1 cellular context compared by ENCODE assay signal in genomic region chr10:95656291-95657164, GRCh38.
TF ChIP-seq lines count a peak whose summit lies in the region.

Gene ALDH18A1, minus strand, starts transcription at chr10:95656711. Its CDS starts 3,334 bp downstream, at chr10:95653377.

TF ChIP-seq in HepG2, 621 proteins besides CTCF, POLR2A, EP300 and RAD21 (continued from another document):
- TF ChIP-seq ZNF230 (CRISPR knock-in tag; IDR thresholded peaks at IDR 0.05) = no peak; the same call in 1 of the 2 replicates
- TF ChIP-seq HOXD1 (CRISPR knock-in tag; IDR thresholded peaks at IDR 0.05) = 0 out of 2 replicates have a peak, but pooled peaks have one; percentile 39
- TF ChIP-seq ZNF124 (CRISPR knock-in tag; IDR thresholded peaks at IDR 0.05) = 0 out of 2 replicates have a peak, but pooled peaks have one; percentile 39
- TF ChIP-seq, protein P1, sequence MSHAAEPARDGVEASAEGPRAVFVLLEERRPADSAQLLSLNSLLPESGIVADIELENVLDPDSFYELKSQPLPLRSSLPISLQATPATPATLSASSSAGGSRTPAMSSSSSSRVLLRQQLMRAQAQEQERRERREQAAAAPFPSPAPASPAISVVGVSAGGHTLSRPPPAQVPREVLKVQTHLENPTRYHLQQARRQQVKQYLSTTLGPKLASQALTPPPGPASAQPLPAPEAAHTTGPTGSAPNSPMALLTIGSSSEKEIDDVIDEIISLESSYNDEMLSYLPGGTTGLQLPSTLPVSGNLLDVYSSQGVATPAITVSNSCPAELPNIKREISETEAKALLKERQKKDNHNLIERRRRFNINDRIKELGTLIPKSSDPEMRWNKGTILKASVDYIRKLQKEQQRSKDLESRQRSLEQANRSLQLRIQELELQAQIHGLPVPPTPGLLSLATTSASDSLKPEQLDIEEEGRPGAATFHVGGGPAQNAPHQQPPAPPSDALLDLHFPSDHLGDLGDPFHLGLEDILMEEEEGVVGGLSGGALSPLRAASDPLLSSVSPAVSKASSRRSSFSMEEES (CRISPR knock-in tag; IDR thresholded peaks at IDR 0.05) = peak; percentile 45; the same call in 1 of the 2 replicates
- peak; percentile 63; the same call in 1 of the 2 replicates for TF ChIP-seq FOXJ3 (CRISPR knock-in tag; IDR thresholded peaks at IDR 0.05; ENCODE audit: borderline replicate concordance)
- TF ChIP-seq CREB1 (IDR thresholded peaks at IDR 0.05) = peak; percentile 87
- TF ChIP-seq CREB1 (CRISPR knock-in tag; IDR thresholded peaks at IDR 0.05) = peak; percentile 56; the same call in 1 of the 2 replicates
- peak; percentile 46; the same call in 1 of the 2 replicates for TF ChIP-seq RNF2 (conservative IDR thresholded peaks at IDR 0.05; ENCODE audit: low read depth)
- no peak for TF ChIP-seq RFX5 (IDR thresholded peaks at IDR 0.05; ENCODE audit: low read depth, low read length)
- TF ChIP-seq ZBTB20 (CRISPR knock-in tag; IDR thresholded peaks at IDR 0.05; ENCODE audit: borderline replicate concordance, low read depth) = no peak
- peak; percentile 10 for TF ChIP-seq PHF5A (CRISPR knock-in tag; IDR thresholded peaks at IDR 0.05; ENCODE audit: low read depth, unreplicated experiment)
- peak; percentile 46; the same call in 1 of the 2 replicates for TF ChIP-seq MEIS1 (CRISPR knock-in tag; IDR thresholded peaks at IDR 0.05; ENCODE audit: borderline replicate concordance)
- no peak for TF ChIP-seq RFX1 (IDR thresholded peaks at IDR 0.05)
- no peak for TF ChIP-seq ZNF781 (CRISPR knock-in tag; IDR thresholded peaks at IDR 0.05; ENCODE audit: borderline replicate concordance, not compliant biosample characterization)
- peak; percentile 71 for TF ChIP-seq ZNF883 (CRISPR knock-in tag; IDR thresholded peaks at IDR 0.05; ENCODE audit: not compliant biosample characterization)
- TF ChIP-seq, protein P2, sequence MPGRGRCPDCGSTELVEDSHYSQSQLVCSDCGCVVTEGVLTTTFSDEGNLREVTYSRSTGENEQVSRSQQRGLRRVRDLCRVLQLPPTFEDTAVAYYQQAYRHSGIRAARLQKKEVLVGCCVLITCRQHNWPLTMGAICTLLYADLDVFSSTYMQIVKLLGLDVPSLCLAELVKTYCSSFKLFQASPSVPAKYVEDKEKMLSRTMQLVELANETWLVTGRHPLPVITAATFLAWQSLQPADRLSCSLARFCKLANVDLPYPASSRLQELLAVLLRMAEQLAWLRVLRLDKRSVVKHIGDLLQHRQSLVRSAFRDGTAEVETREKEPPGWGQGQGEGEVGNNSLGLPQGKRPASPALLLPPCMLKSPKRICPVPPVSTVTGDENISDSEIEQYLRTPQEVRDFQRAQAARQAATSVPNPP (CRISPR knock-in tag; IDR thresholded peaks at IDR 0.05) = 0 out of 2 replicates have a peak, but pooled peaks have one; percentile 19
- TF ChIP-seq, protein P3, sequence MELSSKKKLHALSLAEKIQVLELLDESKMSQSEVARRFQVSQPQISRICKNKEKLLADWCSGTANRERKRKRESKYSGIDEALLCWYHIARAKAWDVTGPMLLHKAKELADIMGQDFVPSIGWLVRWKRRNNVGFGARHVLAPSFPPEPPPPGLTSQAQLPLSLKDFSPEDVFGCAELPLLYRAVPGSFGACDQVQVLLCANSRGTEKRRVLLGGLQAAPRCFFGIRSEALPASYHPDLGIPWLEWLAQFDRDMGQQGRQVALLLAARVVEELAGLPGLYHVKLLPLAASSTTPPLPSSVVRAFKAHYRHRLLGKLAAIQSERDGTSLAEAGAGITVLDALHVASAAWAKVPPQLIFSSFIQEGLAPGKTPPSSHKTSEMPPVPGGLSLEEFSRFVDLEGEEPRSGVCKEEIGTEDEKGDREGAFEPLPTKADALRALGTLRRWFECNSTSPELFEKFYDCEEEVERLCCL (CRISPR knock-in tag; IDR thresholded peaks at IDR 0.05; ENCODE audit: borderline replicate concordance) = no peak
- TF ChIP-seq NFRKB (IDR thresholded peaks at IDR 0.05) = no peak
- peak; percentile 81 for TF ChIP-seq NR0B2 (CRISPR knock-in tag; IDR thresholded peaks at IDR 0.05)
- 0 out of 2 replicates have a peak, but pooled peaks have one; percentile 75 for TF ChIP-seq ZNF224 (CRISPR knock-in tag; IDR thresholded peaks at IDR 0.05)
- no peak for TF ChIP-seq ONECUT2 (CRISPR knock-in tag; IDR thresholded peaks at IDR 0.05)
- TF ChIP-seq, protein P4, sequence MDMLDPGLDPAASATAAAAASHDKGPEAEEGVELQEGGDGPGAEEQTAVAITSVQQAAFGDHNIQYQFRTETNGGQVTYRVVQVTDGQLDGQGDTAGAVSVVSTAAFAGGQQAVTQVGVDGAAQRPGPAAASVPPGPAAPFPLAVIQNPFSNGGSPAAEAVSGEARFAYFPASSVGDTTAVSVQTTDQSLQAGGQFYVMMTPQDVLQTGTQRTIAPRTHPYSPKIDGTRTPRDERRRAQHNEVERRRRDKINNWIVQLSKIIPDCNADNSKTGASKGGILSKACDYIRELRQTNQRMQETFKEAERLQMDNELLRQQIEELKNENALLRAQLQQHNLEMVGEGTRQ (IDR thresholded peaks at IDR 0.05; ENCODE audit: low read depth, low read length) = no peak
- TF ChIP-seq, protein P4 (CRISPR knock-in tag; IDR thresholded peaks at IDR 0.05; ENCODE audit: borderline replicate concordance) = no peak
- TF ChIP-seq ISL2 (CRISPR knock-in tag; IDR thresholded peaks at IDR 0.05) = peak; percentile 64
- peak; percentile 62; the same call in 1 of the 2 replicates for TF ChIP-seq DR1 (CRISPR knock-in tag; IDR thresholded peaks at IDR 0.05)
- TF ChIP-seq ZNF556 (CRISPR knock-in tag; IDR thresholded peaks at IDR 0.05; ENCODE audit: borderline replicate concordance) = no peak
- TF ChIP-seq FOXM1 (CRISPR knock-in tag; IDR thresholded peaks at IDR 0.05) = no peak
- peak; percentile 63 for TF ChIP-seq ZSCAN21 (CRISPR knock-in tag; IDR thresholded peaks at IDR 0.05; ENCODE audit: borderline replicate concordance)
- 0 out of 2 replicates have a peak, but pooled peaks have one; percentile 24 for TF ChIP-seq NFKBIZ (CRISPR knock-in tag; IDR thresholded peaks at IDR 0.05)
- no peak; the same call in 1 of the 2 replicates for TF ChIP-seq ZNF607 (CRISPR knock-in tag; IDR thresholded peaks at IDR 0.05; ENCODE audit: borderline replicate concordance)
- TF ChIP-seq, protein P5, sequence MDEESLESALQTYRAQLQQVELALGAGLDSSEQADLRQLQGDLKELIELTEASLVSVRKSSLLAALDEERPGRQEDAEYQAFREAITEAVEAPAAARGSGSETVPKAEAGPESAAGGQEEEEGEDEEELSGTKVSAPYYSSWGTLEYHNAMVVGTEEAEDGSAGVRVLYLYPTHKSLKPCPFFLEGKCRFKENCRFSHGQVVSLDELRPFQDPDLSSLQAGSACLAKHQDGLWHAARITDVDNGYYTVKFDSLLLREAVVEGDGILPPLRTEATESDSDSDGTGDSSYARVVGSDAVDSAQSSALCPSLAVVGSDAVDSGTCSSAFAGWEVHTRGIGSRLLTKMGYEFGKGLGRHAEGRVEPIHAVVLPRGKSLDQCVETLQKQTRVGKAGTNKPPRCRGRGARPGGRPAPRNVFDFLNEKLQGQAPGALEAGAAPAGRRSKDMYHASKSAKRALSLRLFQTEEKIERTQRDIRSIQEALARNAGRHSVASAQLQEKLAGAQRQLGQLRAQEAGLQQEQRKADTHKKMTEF (CRISPR knock-in tag; IDR thresholded peaks at IDR 0.05) = peak; percentile 91
- peak; percentile 34 for TF ChIP-seq JARID2 (CRISPR knock-in tag; IDR thresholded peaks at IDR 0.05; ENCODE audit: insufficient replicate concordance)
- TF ChIP-seq MAF1 (CRISPR knock-in tag; IDR thresholded peaks at IDR 0.05; ENCODE audit: borderline replicate concordance) = peak; percentile 40; the same call in 1 of the 2 replicates
- TF ChIP-seq CBX2 (IDR thresholded peaks at IDR 0.05; ENCODE audit: low read depth, low read length) = no peak
- TF ChIP-seq CBX2 (CRISPR knock-in tag; IDR thresholded peaks at IDR 0.05; ENCODE audit: low read depth) = no peak
- no peak for TF ChIP-seq STAT5B (CRISPR knock-in tag; IDR thresholded peaks at IDR 0.05)
- TF ChIP-seq ZNF770 (CRISPR knock-in tag; IDR thresholded peaks at IDR 0.05) = 0 out of 2 replicates have a peak, but pooled peaks have one; percentile 4
- TF ChIP-seq LRRFIP1 (CRISPR knock-in tag; conservative IDR thresholded peaks at IDR 0.05) = no peak
- peak; percentile 73; the same call in 1 of the 2 replicates for TF ChIP-seq XBP1 (CRISPR knock-in tag; IDR thresholded peaks at IDR 0.05)
- peak; percentile 82 for TF ChIP-seq ZNF18 (CRISPR knock-in tag; IDR thresholded peaks at IDR 0.05; ENCODE audit: insufficient replicate concordance)
- TF ChIP-seq CENPX (CRISPR knock-in tag; IDR thresholded peaks at IDR 0.05) = no peak
